In the genomic region with DNA sequence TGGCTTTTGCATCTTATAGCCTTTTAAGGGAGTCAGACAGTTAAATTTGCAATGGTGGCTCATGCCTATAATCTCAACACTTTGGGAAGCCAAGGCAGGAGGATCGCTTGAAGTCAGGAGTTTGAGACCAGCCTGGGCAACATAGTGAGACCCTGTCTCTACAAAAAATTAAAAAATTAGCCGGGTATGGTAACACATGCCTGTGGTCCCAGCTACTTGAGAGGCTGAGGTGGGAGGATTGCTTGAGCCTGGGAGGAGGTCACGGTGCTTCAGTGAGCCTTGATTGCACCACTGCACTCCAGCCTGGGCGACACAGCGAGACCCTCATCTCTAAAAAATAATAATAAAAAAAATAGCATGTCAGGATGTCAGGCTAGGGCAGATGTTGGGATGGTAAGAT, we compare ENCODE assay signal across 10 cellular contexts. TPM values are rescaled to one million over a fixed set of nuclear protein-coding genes. Genes with fewer than 3 reads are reported as not detected.
DNase-seq lines count a peak whose midpoint lies in the region; ATAC-seq and TF ChIP-seq lines count a peak whose summit lies in the region.
"Not testable (repeated sequence)": the region's sequence is repeated elsewhere in the genome, so short reads cannot be mapped to it uniquely, and the experiment has no call there.
"Had no signal": no experiment of that assay in that cellular context is flagged by ENCODE, and none has a peak within 500 bp of the region (broad histone marks: within the 10 kb centered on the region; RNA-seq: fewer than 3 reads in every experiment).

No MANE protein-coding gene starts in this region.

- not testable (repeated sequence) for H3K9me2 ChIP-seq in SK-N-SH

- peak overlapping the region; percentile 95; the same call in 2 of the 3 replicates for H2BK15ac ChIP-seq in IMR-90 (ENCODE audit: low read depth, low read length)

- H3K9ac ChIP-seq in IMR-90 (ENCODE audit: low read depth, low read length), result not testable (repeated sequence)
- H3K9ac ChIP-seq in SK-N-SH, result peak overlapping the region; percentile 72

- H3K9me3 ChIP-seq in IMR-90 (ENCODE audit: control insufficient read depth, insufficient read depth, low read length); SK-N-SH; breast epithelium; heart left ventricle; mesodermal cell (ENCODE audit: control insufficient read depth, low read length): not testable (repeated sequence)

- H2BK20ac ChIP-seq in IMR-90 (ENCODE audit: low read depth, low read length), result peak overlapping the region; percentile 45; the same call in 1 of the 2 replicates

- peak overlapping the region in 1 of 2 donors; percentile 19 for H3K4me3 Mint-ChIP-seq in CD14-positive monocyte

- peaks cover 72% of the 10 kb centered on the region for H3K4me1 Mint-ChIP-seq in CD14-positive monocyte

- H4K8ac ChIP-seq in IMR-90 (ENCODE audit: low read depth in 2 of 2, low read length in 2 of 2), result peak overlapping the region; percentile 97 to 99; a peak in 2 of 4 replicates

- intact Hi-C loops in CD14-positive monocyte (cut with micrococcal nuclease); IMR-90 (cut with micrococcal nuclease); breast epithelium (cut with DNase I; ENCODE audit: low total_unique reads); heart left ventricle (cut with DNase I): not testable (repeated sequence)

- no CpG with 5 or more reads among the region's 5 CpGs for whole genome bisulfite sequencing in IMR-90 (ENCODE audit: extremely low coverage in 2 of 2, insufficient read length in 1 of 2), 2 experiments
- 93% methylated on average over 5 of the region's 5 CpGs for WGBS in SK-N-SH (ENCODE audit: low lambda C conversion rate)
- 95 to 97% (median 96%) methylated on average over 5 of the region's 5 CpGs for WGBS in heart left ventricle, 4 donors
- WGBS in mesodermal cell (ENCODE audit: insufficient coverage in 2 of 2), 2 experiments, result 89 to 92% methylated on average over 1 to 2 of the region's 5 CpGs

- CTCF ChIA-PET in IMR-90 (lab: Yijun Ruan, JAX), result interaction anchor here (1.0 kb wide), 1 partner anchor 31 kb away, joined by 4 read pairs; the partner anchor contains the start of gene CDK5RAP3
- CTCF ChIA-PET in SK-N-SH (lab: Yijun Ruan, JAX), result interaction anchor here (22.5 to 41.8 kb wide), 2 partner anchors 15 to 17 kb away, joined by 479 to 1752 read pairs; no protein-coding TSS in a partner anchor

- not testable (repeated sequence) for H3K79me1 ChIP-seq in IMR-90 (ENCODE audit: low read depth in 1 of 2, low read length in 2 of 2)

- in situ Hi-C loops in IMR-90 (cut with MboI; ENCODE audit: low sequenced_read_pairs), result not testable (repeated sequence)

- ATAC-seq in IMR-90 (ENCODE audit: low read depth); heart left ventricle: not testable (repeated sequence)

- peak overlapping the region; percentile 21; the same call in 1 of the 2 replicates for H2AK5ac ChIP-seq in IMR-90 (ENCODE audit: low read depth, low read length)

- H3K23ac ChIP-seq in IMR-90 (ENCODE audit: low read depth, low read length), result not testable (repeated sequence)

- not testable (repeated sequence) for TF ChIP-seq CTCF in CD14-positive monocyte (IDR thresholded peaks at IDR 0.05); IMR-90 (conservative IDR thresholded peaks at IDR 0.05; ENCODE audit: low read depth, low read length); SK-N-SH (IDR thresholded peaks at IDR 0.05); breast epithelium (IDR thresholded peaks at IDR 0.05); heart left ventricle (IDR thresholded peaks at IDR 0.05)

- H3K27me3 ChIP-seq in IMR-90 (ENCODE audit: control insufficient read depth, insufficient read depth, low read length); SK-N-SH (ENCODE audit: insufficient read depth); breast epithelium; heart left ventricle: not testable (repeated sequence)

- not testable (repeated sequence) for H2AK9ac ChIP-seq in IMR-90 (replicated peaks; ENCODE audit: low read depth, low read length, poor library complexity)

- POLR2A ChIA-PET in IMR-90 (lab: Charles Lee; ENCODE audit: unreplicated experiment) (interaction anchor here (0.6 kb wide), 1 partner anchor 803 kb away, joined by 4 read pairs; no protein-coding TSS in a partner anchor), SK-N-SH (lab: Yijun Ruan, JAX) (interaction anchor here (2.4 to 9.0 kb wide), 3 partner anchors 13 to 19 kb away, joined by 6 to 223 read pairs (median 77); no protein-coding TSS in a partner anchor)

- peak overlapping the region; percentile 92 for H2BK120ac ChIP-seq in IMR-90 (ENCODE audit: low read depth, low read length)

- not testable (repeated sequence) for TF ChIP-seq POLR2A in IMR-90 (IDR thresholded peaks at IDR 0.05; ENCODE audit: low read depth, low read length); breast epithelium (IDR thresholded peaks at IDR 0.05); heart left ventricle (IDR thresholded peaks at IDR 0.05)

- H3K27ac Mint-ChIP-seq in CD14-positive monocyte, result peak overlapping the region; percentile 95 to 97 (median 97)

- BruUV-seq in IMR-90 (replicated peaks; lab: Mats Ljungman, UMichigan), result not testable (repeated sequence)

- DNase-seq in CD14-positive monocyte (ENCODE audit: low spot score); IMR-90; SK-N-SH; breast epithelium (ENCODE audit: low spot score in 2 of 2): not testable (repeated sequence)
- peak in 1 of 5 donors; percentile 1 for DNase-seq in heart left ventricle

- not testable (repeated sequence) for H2BK5ac ChIP-seq in IMR-90 (ENCODE audit: low read depth, low read length, poor library complexity, severe bottlenecking)

- H3K36me3 ChIP-seq in IMR-90 (ENCODE audit: control insufficient read depth, insufficient read depth, low read length); SK-N-SH (replicated peaks in 1 of 2; ENCODE audit: control insufficient read depth in 1 of 2, insufficient read depth in 2 of 2, low read length in 1 of 2); breast epithelium; heart left ventricle; mesodermal cell (ENCODE audit: control insufficient read depth, insufficient read depth, low read length): not testable (repeated sequence)

- not testable (repeated sequence) for H3K4me3 ChIP-seq in IMR-90 (ENCODE audit: insufficient read depth, low read depth, low read length); SK-N-SH (ENCODE audit: low read depth in 2 of 2, low read length in 1 of 2); breast epithelium; heart left ventricle; mesodermal cell (ENCODE audit: extremely low read depth, insufficient read depth, low read length, poor library complexity, severe bottlenecking); skin epidermis

- H3K14ac ChIP-seq in IMR-90 (replicated peaks; ENCODE audit: low read depth, low read length), result peak overlapping the region; percentile 93

- H3K18ac ChIP-seq in IMR-90 (ENCODE audit: low read depth, low read length), result not testable (repeated sequence)

- H4K5ac ChIP-seq in IMR-90 (ENCODE audit: low read depth, low read length), result peak overlapping the region; percentile 100

- H3K4ac ChIP-seq in IMR-90 (ENCODE audit: low read depth, low read length), result peak overlapping the region; percentile 97; the same call in 1 of the 2 replicates

- not testable (repeated sequence) for H4K20me1 ChIP-seq in IMR-90 (ENCODE audit: insufficient read depth, low read length); SK-N-SH (ENCODE audit: insufficient read depth)

- H3K9me3 Mint-ChIP-seq in CD14-positive monocyte, result not testable (repeated sequence)

- H4K91ac ChIP-seq in IMR-90 (ENCODE audit: insufficient read depth, low read depth, low read length), result peak overlapping the region; percentile 96; the same call in 1 of the 2 replicates

- not testable (repeated sequence) for H3K27me3 Mint-ChIP-seq in CD14-positive monocyte (ENCODE audit: low read depth in 3 of 3)

- TF ChIP-seq RAD21 in IMR-90 (IDR thresholded peaks at IDR 0.05; ENCODE audit: low read length); SK-N-SH (IDR thresholded peaks at IDR 0.05; ENCODE audit: low read length): not testable (repeated sequence)

- H3K79me2 ChIP-seq in SK-N-SH (ENCODE audit: insufficient read depth), result not testable (repeated sequence)

- not testable (repeated sequence) for H3K36me3 Mint-ChIP-seq in CD14-positive monocyte

- not testable (repeated sequence) for TF ChIP-seq EP300 in SK-N-SH (IDR thresholded peaks at IDR 0.05; ENCODE audit: borderline replicate concordance in 1 of 2, low read depth in 1 of 2, low read length in 1 of 2)

- H3K4me2 ChIP-seq in IMR-90 (ENCODE audit: low read depth, low read length), result not testable (repeated sequence)
- peak overlapping the region; percentile 72 for H3K4me2 ChIP-seq in SK-N-SH

- 0 out of 2 replicates have a peak overlapping the region, but pooled peaks have one; percentile 2 for H3K56ac ChIP-seq in IMR-90 (ENCODE audit: extremely low read depth, insufficient read depth, low read length)

- peaks cover 14% of the 10 kb centered on the region for H3K9me1 ChIP-seq in IMR-90 (ENCODE audit: insufficient read depth, low read length)

- dilution Hi-C loops in IMR-90 (cut with HindIII; ENCODE audit: low sequenced_read_pairs, unreplicated experiment), result not testable (repeated sequence)

- not testable (repeated sequence) for H2AFZ ChIP-seq in IMR-90 (replicated peaks; ENCODE audit: low read length, poor library complexity)
- H2AFZ ChIP-seq in SK-N-SH (ENCODE audit: low read depth), result peak overlapping the region; percentile 91

- H3K4me1 ChIP-seq in IMR-90 (ENCODE audit: control insufficient read depth, insufficient read depth, low read length), result peaks cover 14% of the 10 kb centered on the region
- peaks cover 61 to 67% of the 10 kb centered on the region in 2 experiments for H3K4me1 ChIP-seq in SK-N-SH (ENCODE audit: control insufficient read depth in 1 of 2, insufficient read depth in 2 of 2, low read depth in 1 of 2, low read length in 1 of 2)
- not testable (repeated sequence) for H3K4me1 ChIP-seq in breast epithelium
- H3K4me1 ChIP-seq in heart left ventricle, result peaks cover 0 to 60% (median 8%) of the 10 kb centered on the region in 12 donors
- H3K4me1 ChIP-seq in mesodermal cell (ENCODE audit: control insufficient read depth, insufficient read depth, low read length, poor library complexity, severe bottlenecking), result peaks cover 57% of the 10 kb centered on the region

- H3F3A ChIP-seq in SK-N-SH (replicated peaks; ENCODE audit: insufficient read depth), result peaks cover 40% of the 10 kb centered on the region

- H3K27ac ChIP-seq in IMR-90 (ENCODE audit: insufficient read depth, low read length) (peak overlapping the region; percentile 88; the same call in 1 of the 2 replicates), SK-N-SH (ENCODE audit: low read depth in 2 of 2, low read length in 1 of 2) (peak overlapping the region; percentile 99 to 100), breast epithelium (peak overlapping the region; percentile 84 to 92), heart left ventricle (peak overlapping the region in 7 of 12 donors; percentile 24 to 94 (median 50)), mesodermal cell (ENCODE audit: low read depth, low read length, severe bottlenecking) (peak overlapping the region; percentile 99), skin epidermis (peak overlapping the region in 14 of 21 experiments; percentile 9 to 88 (median 72))

RNA-seq across cellular contexts. Expression of gene CDK5RAP3, which starts 30.7 kb away (rescaled TPM):
- 10 to 100 TPM; 86.1 to 94.4 TPM for polyA plus RNA-seq in CD14-positive monocyte
- total RNA-seq in IMR-90 (2012; rRNA removed), result 56.7 and 75.3 TPM in 2 replicates
- polyA plus RNA-seq in IMR-90 (2012; rRNA removed), result 138 and 153 TPM in 2 replicates
- 46.3 and 96.7 TPM in 2 replicates for polyA plus RNA-seq in IMR-90 (2012; cell fraction: cytosol; rRNA removed)
- 1,289 and 1,731 TPM in 2 replicates for polyA plus RNA-seq in IMR-90 (2012; cell fraction: nucleus; rRNA removed; ENCODE audit: low replicate concordance)
- 208 and 288 TPM in 2 replicates for polyA plus RNA-seq in SK-N-SH (2012; rRNA removed)
- polyA plus RNA-seq in SK-N-SH (2012; cell fraction: cytosol; rRNA removed), result 77.8 and 94.7 TPM in 2 replicates
- 1,862 and 2,736 TPM in 2 replicates for polyA plus RNA-seq in SK-N-SH (2012; cell fraction: nucleus; rRNA removed)
- 100 to 1,000 TPM; 121 to 198 (median 183) TPM for total RNA-seq in breast epithelium
- 10 to 100 TPM; 41.2 to 80.9 (median 53.6) TPM for total RNA-seq in heart left ventricle
- polyA plus RNA-seq in heart left ventricle, result 10 to 100 TPM; 53.8 to 56.6 TPM
- 139 TPM for polyA plus RNA-seq in mesodermal cell (2013, experiment 1 of 2)
- polyA plus RNA-seq in mesodermal cell (2013, experiment 2 of 2), result 116 TPM

RNA-seq across cellular contexts. Expression of gene COPZ2, which starts 35.9 kb away (rescaled TPM):
- polyA plus RNA-seq in CD14-positive monocyte (10 to 100 TPM in 1 of 2 donors, 1 to 10 TPM in 1; 6.9 to 12.2 TPM), IMR-90 (2012; rRNA removed) (86.1 and 89.4 TPM in 2 replicates), SK-N-SH (2012; rRNA removed) (31.2 and 36.9 TPM in 2 replicates), heart left ventricle (10 to 100 TPM; 13.2 to 48.2 TPM)
- total RNA-seq in IMR-90 (2012; rRNA removed) (41.0 and 60.5 TPM in 2 replicates), breast epithelium (10 to 100 TPM; 16.4 to 97.9 (median 23.3) TPM), heart left ventricle (10 to 100 TPM; 35.4 to 64.3 (median 54.8) TPM)
- polyA plus RNA-seq in IMR-90 (2012; cell fraction: cytosol; rRNA removed), result 49.6 and 126 TPM in 2 replicates
- polyA plus RNA-seq in IMR-90 (2012; cell fraction: nucleus; rRNA removed; ENCODE audit: low replicate concordance), result 26.4 and 100 TPM in 2 replicates
- polyA plus RNA-seq in SK-N-SH (2012; cell fraction: cytosol; rRNA removed), result 35.6 and 43.6 TPM in 2 replicates
- 29.6 and 30.5 TPM in 2 replicates for polyA plus RNA-seq in SK-N-SH (2012; cell fraction: nucleus; rRNA removed)
- polyA plus RNA-seq in mesodermal cell (2013, experiment 1 of 2), result 5.7 TPM
- polyA plus RNA-seq in mesodermal cell (2013, experiment 2 of 2), result 8.0 TPM

RNA-seq across cellular contexts. Expression of gene PRR15L, which starts 44.0 kb away (rescaled TPM):
- polyA plus RNA-seq in CD14-positive monocyte (not detected), IMR-90 (2012; rRNA removed) (not detected in 2 replicates), SK-N-SH (2012; rRNA removed) (not detected in 2 replicates), heart left ventricle (under 1 TPM in 1 of 2 donors, not detected in 1; 0.04 TPM)
- total RNA-seq in IMR-90 (2012; rRNA removed) (not detected in 2 replicates), breast epithelium (100 to 1,000 TPM in 1 of 3 donors, 10 to 100 TPM in 1, not detected in 1; 38.7 to 105 TPM), heart left ventricle (1 to 10 TPM in 1 of 9 donors, not detected in 8; 2.7 TPM)
- polyA plus RNA-seq in IMR-90 (2012; cell fraction: cytosol; rRNA removed), result not detected in 2 replicates
- polyA plus RNA-seq in IMR-90 (2012; cell fraction: nucleus; rRNA removed; ENCODE audit: low replicate concordance), result not detected in 2 replicates
- polyA plus RNA-seq in SK-N-SH (2012; cell fraction: cytosol; rRNA removed), result not detected in 2 replicates
- polyA plus RNA-seq in SK-N-SH (2012; cell fraction: nucleus; rRNA removed), result not detected in 2 replicates
- polyA plus RNA-seq in mesodermal cell (2013, experiment 1 of 2), result not detected
- not detected for polyA plus RNA-seq in mesodermal cell (2013, experiment 2 of 2)
- total RNA-seq: CD4-positive, CD25-positive, alpha-beta regulatory T cell; H4; NCI-H460 had no signal

RNA-seq across cellular contexts. Expression of gene NFE2L1, which starts 46.5 kb away (rescaled TPM):
- polyA plus RNA-seq in CD14-positive monocyte, result 1 to 10 TPM; 2.8 to 7.1 TPM
- 35.6 and 42.8 TPM in 2 replicates for total RNA-seq in IMR-90 (2012; rRNA removed)
- polyA plus RNA-seq in IMR-90 (2012; rRNA removed), result 122 and 125 TPM in 2 replicates
- polyA plus RNA-seq in IMR-90 (2012; cell fraction: cytosol; rRNA removed), result 97.7 and 130 TPM in 2 replicates
- 91.5 and 108 TPM in 2 replicates for polyA plus RNA-seq in IMR-90 (2012; cell fraction: nucleus; rRNA removed; ENCODE audit: low replicate concordance)
- 159 and 174 TPM in 2 replicates for polyA plus RNA-seq in SK-N-SH (2012; rRNA removed)
- polyA plus RNA-seq in SK-N-SH (2012; cell fraction: cytosol; rRNA removed), result 128 and 192 TPM in 2 replicates
- polyA plus RNA-seq in SK-N-SH (2012; cell fraction: nucleus; rRNA removed), result 135 and 166 TPM in 2 replicates
- 100 to 1,000 TPM in 2 of 3 donors, 10 to 100 TPM in 1; 96.4 to 278 (median 106) TPM for total RNA-seq in breast epithelium
- 1,000 to 10,000 TPM in 1 of 9 donors, 100 to 1,000 TPM in 8; 375 to 1,055 (median 606) TPM for total RNA-seq in heart left ventricle
- 100 to 1,000 TPM; 254 to 385 TPM for polyA plus RNA-seq in heart left ventricle
- polyA plus RNA-seq in mesodermal cell (2013, experiment 1 of 2), result 143 TPM
- 107 TPM for polyA plus RNA-seq in mesodermal cell (2013, experiment 2 of 2)
